ENCODE assay signal across 3 cellular contexts in genomic region chr2:231452799-231453508, GRCh38.
TF ChIP-seq lines count a peak whose summit lies in the region.

No MANE protein-coding gene starts in this region.

TF ChIP-seq in GM12891, 5 proteins besides CTCF, POLR2A, EP300 and RAD21 (continued from another document):
- TF ChIP-seq SPI1 (IDR thresholded peaks at IDR 0.05; ENCODE audit: low read depth, low read length) (no peak), PAX5 (IDR thresholded peaks at IDR 0.05; ENCODE audit: insufficient read depth, low read length, severe bottlenecking) (no peak), POLR2AphosphoS5 (IDR thresholded peaks at IDR 0.05; ENCODE audit: low read depth, low read length) (peak; percentile 89)

TF ChIP-seq in K562, 482 proteins besides CTCF, POLR2A, EP300 and RAD21 (continued from another document and continues in another):
- TF ChIP-seq TCFL5 (CRISPR knock-in tag; conservative IDR thresholded peaks at IDR 0.05) (no peak), ZBTB8A (IDR thresholded peaks at IDR 0.05; ENCODE audit: partially characterized antibody) (no peak), TRIM25 (IDR thresholded peaks at IDR 0.05; ENCODE audit: borderline replicate concordance) (no peak), POU5F1 (IDR thresholded peaks at IDR 0.05; ENCODE audit: borderline replicate concordance, low read depth, low read length, partially characterized antibody) (no peak), BCLAF1 (IDR thresholded peaks at IDR 0.05; ENCODE audit: borderline replicate concordance in 1 of 2, control insufficient read depth in 1 of 2, low read depth in 2 of 2, low read length in 1 of 2) (peak in 1 of 2 experiments; percentile 57; a peak in 1 of 4 replicates), ZKSCAN3 (CRISPR knock-in tag; IDR thresholded peaks at IDR 0.05) (no peak), E2F5 (CRISPR knock-in tag; IDR thresholded peaks at IDR 0.05) (no peak), CUX1 (CRISPR knock-in tag; IDR thresholded peaks at IDR 0.05) (no peak)

TF ChIP-seq in neural cell, 6 proteins besides CTCF, POLR2A, EP300 and RAD21:
- TF ChIP-seq MXI1 (conservative IDR thresholded peaks at IDR 0.05; ENCODE audit: poor library complexity, severe bottlenecking) (no peak), EZH2 (IDR thresholded peaks at IDR 0.05; ENCODE audit: borderline replicate concordance, insufficient read depth, low read length, poor library complexity, severe bottlenecking) (no peak), SMC3 (conservative IDR thresholded peaks at IDR 0.05; ENCODE audit: poor library complexity) (no peak), TAF1 (IDR thresholded peaks at IDR 0.05; ENCODE audit: low read depth) (no peak), POLR2AphosphoS5 (IDR thresholded peaks at IDR 0.05) (no peak)
- TF ChIP-seq, protein P1, sequence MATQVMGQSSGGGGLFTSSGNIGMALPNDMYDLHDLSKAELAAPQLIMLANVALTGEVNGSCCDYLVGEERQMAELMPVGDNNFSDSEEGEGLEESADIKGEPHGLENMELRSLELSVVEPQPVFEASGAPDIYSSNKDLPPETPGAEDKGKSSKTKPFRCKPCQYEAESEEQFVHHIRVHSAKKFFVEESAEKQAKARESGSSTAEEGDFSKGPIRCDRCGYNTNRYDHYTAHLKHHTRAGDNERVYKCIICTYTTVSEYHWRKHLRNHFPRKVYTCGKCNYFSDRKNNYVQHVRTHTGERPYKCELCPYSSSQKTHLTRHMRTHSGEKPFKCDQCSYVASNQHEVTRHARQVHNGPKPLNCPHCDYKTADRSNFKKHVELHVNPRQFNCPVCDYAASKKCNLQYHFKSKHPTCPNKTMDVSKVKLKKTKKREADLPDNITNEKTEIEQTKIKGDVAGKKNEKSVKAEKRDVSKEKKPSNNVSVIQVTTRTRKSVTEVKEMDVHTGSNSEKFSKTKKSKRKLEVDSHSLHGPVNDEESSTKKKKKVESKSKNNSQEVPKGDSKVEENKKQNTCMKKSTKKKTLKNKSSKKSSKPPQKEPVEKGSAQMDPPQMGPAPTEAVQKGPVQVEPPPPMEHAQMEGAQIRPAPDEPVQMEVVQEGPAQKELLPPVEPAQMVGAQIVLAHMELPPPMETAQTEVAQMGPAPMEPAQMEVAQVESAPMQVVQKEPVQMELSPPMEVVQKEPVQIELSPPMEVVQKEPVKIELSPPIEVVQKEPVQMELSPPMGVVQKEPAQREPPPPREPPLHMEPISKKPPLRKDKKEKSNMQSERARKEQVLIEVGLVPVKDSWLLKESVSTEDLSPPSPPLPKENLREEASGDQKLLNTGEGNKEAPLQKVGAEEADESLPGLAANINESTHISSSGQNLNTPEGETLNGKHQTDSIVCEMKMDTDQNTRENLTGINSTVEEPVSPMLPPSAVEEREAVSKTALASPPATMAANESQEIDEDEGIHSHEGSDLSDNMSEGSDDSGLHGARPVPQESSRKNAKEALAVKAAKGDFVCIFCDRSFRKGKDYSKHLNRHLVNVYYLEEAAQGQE (IDR thresholded peaks at IDR 0.05; ENCODE audit: borderline replicate concordance), result no peak
TF ChIP-seq in neural cell: peak in this region for 0.
